8 cellular contexts compared by ENCODE assay signal in genomic region chr19:48872182-48872883, GRCh38. TPM values are rescaled to one million over a fixed set of nuclear protein-coding genes. Genes with fewer than 3 reads are reported as not detected.
DNase-seq lines count a peak whose midpoint lies in the region; ATAC-seq and TF ChIP-seq lines count a peak whose summit lies in the region.

Gene PPP1R15A, plus strand, starts transcription at chr19:48872421. Its CDS starts 813 bp downstream, at chr19:48873234.

- DNase-seq in GM04504 (ENCODE audit: low read depth) (peak; percentile 93), NCI-H2029 treated with DMSO at 0.1 percent for 48 hours (lab: John Stamatoyannopoulos, UW) (peak; percentile 86), T-helper 22 cell (ENCODE audit: low read depth) (peak; percentile 94), ascending aorta (ENCODE audit: low spot score in 2 of 2) (peak; percentile 96 to 99), right atrium auricular region (ENCODE audit: low spot score) (peak; percentile 100), prostate gland (ENCODE audit: low spot score) (peak; percentile 98), ureter (ENCODE audit: low spot score) (peak; percentile 100)

- TF ChIP-seq POLR2A in prostate gland (IDR thresholded peaks at IDR 0.05) = peak; percentile 100

- peak within 1 kb of the TSS; percentile 100 for H3K27ac ChIP-seq in ascending aorta
- H3K27ac ChIP-seq in right atrium auricular region = peak within 1 kb of the TSS; percentile 99 to 100
- H3K27ac ChIP-seq in prostate gland = peak within 1 kb of the TSS; percentile 100

- TF ChIP-seq CTCF in ascending aorta (IDR thresholded peaks at IDR 0.05) = peak in 2 of 3 experiments; percentile 10 to 40
- no peak for TF ChIP-seq CTCF in right atrium auricular region (IDR thresholded peaks at IDR 0.05)
- TF ChIP-seq CTCF in prostate gland (IDR thresholded peaks at IDR 0.05) = peak in 3 of 4 experiments; percentile 15 to 83 (median 60)

- H3K4me1 ChIP-seq in ascending aorta (peaks cover 10 to 31% of the 10 kb centered on the region in 2 donors), right atrium auricular region (peaks cover 0 to 55% of the 10 kb centered on the region in 2 donors), prostate gland (replicated peaks) (peaks cover 19% of the 10 kb centered on the region)

- H3K9me3 ChIP-seq in ascending aorta (no peaks in the 10 kb centered on the region), right atrium auricular region (no peaks in the 10 kb centered on the region), prostate gland (no peaks in the 10 kb centered on the region)

- H3K4me3 ChIP-seq in ascending aorta = peak within 1 kb of the TSS; percentile 91 to 99
- H3K4me3 ChIP-seq in right atrium auricular region = peak within 1 kb of the TSS; percentile 88 to 95
- peak within 1 kb of the TSS; percentile 78 to 90 for H3K4me3 ChIP-seq in prostate gland

- H3K36me3 ChIP-seq in ascending aorta = peaks cover 22 to 42% of the 10 kb centered on the region in 2 donors
- H3K36me3 ChIP-seq in right atrium auricular region = peaks cover 43% of the 10 kb centered on the region
- no peaks in the 10 kb centered on the region for H3K36me3 ChIP-seq in prostate gland

- under 1% methylated on average over 53 of the region's 53 CpGs for WGBS in prostate gland

- ATAC-seq in HG02763 (IDR thresholded peaks at IDR 0.05; ENCODE audit: unreplicated experiment) = peak; percentile 49

- intact Hi-C loops in ascending aorta (cut with DNase I) = loop anchor here (1.0 to 2.0 kb wide), 2 partner anchors 28 to 78 kb away; partner anchors contain the start of gene NUCB1
- intact Hi-C loops in prostate gland (cut with DNase I) = loop anchor here (2.0 kb wide), 1 partner anchor 92 kb away; the partner anchor contains the start of gene FTL

- H3K27me3 ChIP-seq in ascending aorta = no peaks in the 10 kb centered on the region
- no peaks in the 10 kb centered on the region for H3K27me3 ChIP-seq in right atrium auricular region
- H3K27me3 ChIP-seq in prostate gland (replicated peaks; ENCODE audit: insufficient read depth) = no peaks in the 10 kb centered on the region

RNA-seq across cellular contexts. Expression of gene PPP1R15A, which starts in this region (rescaled TPM):
- total RNA-seq in ascending aorta (142 TPM), right atrium auricular region (10 to 100 TPM; 55.0 to 97.6 TPM), prostate gland (10 to 100 TPM; 35.1 to 49.0 TPM), ureter (56.2 TPM)

Comparison
In these comparisons a context has a peak if more than half of its experiments do, and no peak if none do; other contexts are left out.
1. Peak in every context shown above with its lines: DNase-seq, ATAC-seq, H3K4me3 ChIP-seq and H3K27ac ChIP-seq.
2. CTCF ChIP-seq: peak in ascending aorta (2 of 3) and prostate gland (3 of 4); none in right atrium auricular region (0 of 2).